Comparison of ENCODE assay signal across 7 cellular contexts in genomic region chr19:51904331-51905165, GRCh38. TPM values are rescaled to one million over a fixed set of nuclear protein-coding genes. Genes with fewer than 3 reads are reported as not detected.
DNase-seq lines count a peak whose midpoint lies in the region; ATAC-seq and TF ChIP-seq lines count a peak whose summit lies in the region.

Gene ZNF649 (minus strand): TSS chr19:51905017. CDS start chr19:51900107, 4,910 bp downstream.

- peak within 1 kb of the TSS; percentile 83 for H3K4me3 ChIP-seq in lower leg skin (ENCODE audit: low read depth, poor library complexity, severe bottlenecking)

- peak within 1 kb of the TSS; percentile 98 for H3K4me3 Mint-ChIP-seq in activated CD8-positive, alpha-beta T cell treated with anti-CD3 and anti-CD28 coated beads, Interleukin-2, amount 10 ng/mL, durations not matched to agents 7 days and 5 days

- H3K36me3 Mint-ChIP-seq in activated CD8-positive, alpha-beta T cell treated with anti-CD3 and anti-CD28 coated beads, Interleukin-2, amount 10 ng/mL, durations not matched to agents 7 days and 5 days (ENCODE audit: low read depth), result peaks cover 78% of the 10 kb centered on the region

- TF ChIP-seq CTCF in lower leg skin (IDR thresholded peaks at IDR 0.05), result no peak

- H3K4me1 Mint-ChIP-seq in activated CD8-positive, alpha-beta T cell treated with anti-CD3 and anti-CD28 coated beads, Interleukin-2, amount 10 ng/mL, durations not matched to agents 7 days and 5 days (ENCODE audit: low read depth), result peaks cover 23% of the 10 kb centered on the region

- DNase-seq in NCI-H748 treated with DMSO at 0.1 percent for 48 hours (lab: John Stamatoyannopoulos, UW) (peak; percentile 84), lower leg skin (ENCODE audit: low spot score in 2 of 2) (peak; percentile 71 to 95)
- DNase-seq in activated CD8-positive, alpha-beta T cell treated with anti-CD3 and anti-CD28 coated beads, Interleukin-2, amount 10 ng/mL, durations not matched to agents 7 days and 5 days, result peak; percentile 85
- DNase-seq in effector CD4-positive, alpha-beta T cell, result peak; percentile 72
- peak; percentile 81 for DNase-seq in stimulated activated CD4-positive, alpha-beta T cell treated with anti-CD3 and anti-CD28 coated beads, Interleukin-4, amount 100 ng/mL, for 1 hour

- no peak for TF ChIP-seq POLR2A in lower leg skin (IDR thresholded peaks at IDR 0.05)

- ATAC-seq in GM18520 (IDR thresholded peaks at IDR 0.05; ENCODE audit: unreplicated experiment) (peak; percentile 90), HG03159 (IDR thresholded peaks at IDR 0.05; ENCODE audit: unreplicated experiment) (peak; percentile 82)
- ATAC-seq in activated CD8-positive, alpha-beta T cell treated with anti-CD3 and anti-CD28 coated beads, Interleukin-2, amount 10 ng/mL, durations not matched to agents 7 days and 5 days, result peak; percentile 89

- intact Hi-C loops in lower leg skin (cut with DNase I; ENCODE audit: low total_unique reads), result no loop called here

- H3K27ac Mint-ChIP-seq in activated CD8-positive, alpha-beta T cell treated with anti-CD3 and anti-CD28 coated beads, Interleukin-2, amount 10 ng/mL, durations not matched to agents 7 days and 5 days, result peak within 1 kb of the TSS; percentile 98

- peaks cover 2% of the 10 kb centered on the region for H3K27me3 Mint-ChIP-seq in activated CD8-positive, alpha-beta T cell treated with anti-CD3 and anti-CD28 coated beads, Interleukin-2, amount 10 ng/mL, durations not matched to agents 7 days and 5 days (ENCODE audit: low read depth)

- CTCF ChIA-PET in activated CD8-positive, alpha-beta T cell treated with anti-CD3 and anti-CD28 coated beads, Interleukin-2, amount 10 ng/mL, durations not matched to agents 7 days and 5 days (lab: Charles Lee), result no interaction called here

- WGBS in lower leg skin, 2 donors, result 1% methylated on average over 43 of the region's 43 CpGs

- POLR2A ChIA-PET in activated CD8-positive, alpha-beta T cell treated with anti-CD3 and anti-CD28 coated beads, Interleukin-2, amount 10 ng/mL, durations not matched to agents 7 days and 5 days (lab: Charles Lee), result interaction anchor here (1.0 kb wide), 1 partner anchor 144 kb away, joined by 3 read pairs; the partner anchor contains the start of gene ZNF432

- peaks cover 71% of the 10 kb centered on the region for H3K9me3 Mint-ChIP-seq in activated CD8-positive, alpha-beta T cell treated with anti-CD3 and anti-CD28 coated beads, Interleukin-2, amount 10 ng/mL, durations not matched to agents 7 days and 5 days (ENCODE audit: insufficient read depth)

RNA-seq across cellular contexts. Expression of gene ZNF649, which starts in this region (rescaled TPM):
- 10 to 100 TPM; 10.9 to 11.2 TPM for total RNA-seq in activated CD8-positive, alpha-beta T cell treated with anti-CD3 and anti-CD28 coated beads, Interleukin-2, amount 10 ng/mL, durations not matched to agents 7 days and 5 days
- total RNA-seq in lower leg skin, result 10 to 100 TPM in 3 of 4 donors, 1 to 10 TPM in 1; 8.6 to 34.3 (median 13.2) TPM

Comparison
In these comparisons a context has a peak if more than half of its experiments do, and no peak if none do; other contexts are left out.
1. Peak in every context shown above with its lines: DNase-seq, ATAC-seq and H3K4me3 ChIP-seq.